18 cellular contexts compared by ENCODE assay signal in genomic region chr18:79606621-79607331, GRCh38.
"Had no signal": no experiment of that assay in that cellular context is flagged by ENCODE, and none has a peak within 500 bp of the region (broad histone marks: within the 10 kb centered on the region; RNA-seq: fewer than 3 reads in every experiment).

No MANE protein-coding gene starts in this region.

- H3K27me3 ChIP-seq: ovary, tibial artery, vagina had no signal

- H3K36me3 Mint-ChIP-seq: activated naive CD4-positive, alpha-beta T cell treated with anti-CD3 and anti-CD28 coated beads, Interleukin-2, amount 50 U/mL, for 72 hours; immature natural killer cell; memory B cell; WTC11 had no signal

- H3K36me3 ChIP-seq: ovary, tibial artery, vagina had no signal

- H3K4me3 Mint-ChIP-seq: activated CD4-positive, alpha-beta memory T cell treated with anti-CD3 and anti-CD28 coated beads, Interleukin-2, amount 10 ng/mL, durations not matched to agents 7 days and 5 days; activated T-cell treated with anti-CD3 and anti-CD28 coated beads, Interleukin-2, amount 50 U/mL, for 24 hours; immature natural killer cell; memory B cell; WTC11 had no signal

- H3K27me3 Mint-ChIP-seq: activated CD4-positive, alpha-beta memory T cell treated with anti-CD3 and anti-CD28 coated beads, Interleukin-2, amount 10 ng/mL, durations not matched to agents 7 days and 5 days; activated T-cell treated with anti-CD3 and anti-CD28 coated beads, Interleukin-2, amount 50 U/mL, for 24 hours had no signal

- H3K27ac ChIP-seq: ovary, tibial artery, vagina had no signal

- H3K4me1 Mint-ChIP-seq: activated CD4-positive, alpha-beta memory T cell treated with anti-CD3 and anti-CD28 coated beads, Interleukin-2, amount 10 ng/mL, durations not matched to agents 7 days and 5 days; immature natural killer cell; memory B cell had no signal

- DNase-seq: activated CD4-positive, alpha-beta memory T cell treated with anti-CD3 and anti-CD28 coated beads, Interleukin-2, amount 10 ng/mL, durations not matched to agents 7 days and 5 days; activated CD4-positive, alpha-beta T cell treated with anti-CD3 and anti-CD28 coated beads for 4 hours; activated T-cell treated with anti-CD3 and anti-CD28 coated beads, Interleukin-2, amount 50 U/mL, for 24 hours; caudate nucleus; cortex of kidney; effector CD4-positive, alpha-beta T cell; foreskin fibroblast; immature natural killer cell; stimulated activated CD4-positive, alpha-beta T cell treated with anti-CD3 and anti-CD28 coated beads, Interleukin-15, amount 100 ng/mL, for 24 hours; stimulated activated CD4-positive, alpha-beta T cell treated with anti-CD3 and anti-CD28 coated beads, Interleukin-4, amount 100 ng/mL, for 24 hours; stimulated activated naive CD4-positive, alpha-beta T cell; T-helper 2 cell had no signal

- H3K9me3 Mint-ChIP-seq: activated CD4-positive, alpha-beta memory T cell treated with anti-CD3 and anti-CD28 coated beads, Interleukin-2, amount 10 ng/mL, durations not matched to agents 7 days and 5 days; activated naive CD4-positive, alpha-beta T cell treated with anti-CD3 and anti-CD28 coated beads, Interleukin-2, amount 50 U/mL, for 72 hours; activated T-cell treated with anti-CD3 and anti-CD28 coated beads, Interleukin-2, amount 50 U/mL, for 24 hours; immature natural killer cell; memory B cell; WTC11 had no signal

- H3K27ac Mint-ChIP-seq: activated CD4-positive, alpha-beta memory T cell treated with anti-CD3 and anti-CD28 coated beads, Interleukin-2, amount 10 ng/mL, durations not matched to agents 7 days and 5 days; activated naive CD4-positive, alpha-beta T cell treated with anti-CD3 and anti-CD28 coated beads, Interleukin-2, amount 50 U/mL, for 72 hours; activated T-cell treated with anti-CD3 and anti-CD28 coated beads, Interleukin-2, amount 50 U/mL, for 24 hours; immature natural killer cell; memory B cell; WTC11 had no signal

- ATAC-seq: activated naive CD4-positive, alpha-beta T cell treated with anti-CD3 and anti-CD28 coated beads, Interleukin-2, amount 50 U/mL, for 72 hours; WTC11 had no signal

- H3K4me3 ChIP-seq: ovary, tibial artery, vagina had no signal

- H3K9me3 ChIP-seq: ovary, tibial artery, vagina had no signal
